9 cellular contexts compared by ENCODE assay signal in genomic region chr15:68352401-68353062, GRCh38.
A peak's percentile ranks its signal among the peaks of the same experiment; 100 is the strongest.
DNase-seq lines count a peak whose midpoint lies in the region; ATAC-seq, FAIRE-seq and TF ChIP-seq lines count a peak whose summit lies in the region.
"Had no signal": no experiment of that assay in that cellular context is flagged by ENCODE, and none has a peak within 500 bp of the region (broad histone marks: within the 10 kb centered on the region; RNA-seq: fewer than 3 reads in every experiment).

No MANE protein-coding gene starts in this region.

- no peak overlapping the region for H3K4me3 ChIP-seq in CD4-positive, CD25-positive, alpha-beta regulatory T cell (ENCODE audit: low read depth, low read length)
- no peak overlapping the region for H3K4me3 ChIP-seq in NB4 (ENCODE audit: low read depth, low read length)
- no peak overlapping the region for H3K4me3 ChIP-seq in hepatocyte
- no peak overlapping the region for H3K4me3 ChIP-seq in effector memory CD4-positive, alpha-beta T cell (ENCODE audit: insufficient read depth, low read depth, low read length, poor library complexity, severe bottlenecking)

- H2AFZ ChIP-seq in hepatocyte = no peak overlapping the region

- peaks cover 4% of the 10 kb centered on the region for H3K27me3 Mint-ChIP-seq in CD4-positive, CD25-positive, alpha-beta regulatory T cell

- H3K27ac Mint-ChIP-seq in CD4-positive, CD25-positive, alpha-beta regulatory T cell = peak overlapping the region in 2 of 3 donors; percentile 77 to 87
- peak overlapping the region; percentile 85 to 93 for H3K27ac Mint-ChIP-seq in activated naive CD4-positive, alpha-beta T cell treated with anti-CD3 and anti-CD28 coated beads, Interleukin-2, amount 50 U/mL, for 72 hours
- H3K27ac Mint-ChIP-seq: memory B cell had no signal

- H3K4me1 ChIP-seq in CD4-positive, CD25-positive, alpha-beta regulatory T cell (ENCODE audit: control insufficient read depth, insufficient read depth, low read length, poor library complexity, severe bottlenecking) = no peaks in the 10 kb centered on the region
- no peaks in the 10 kb centered on the region for H3K4me1 ChIP-seq in hepatocyte (ENCODE audit: insufficient read depth)
- H3K4me1 ChIP-seq in effector memory CD4-positive, alpha-beta T cell (ENCODE audit: control insufficient read depth, insufficient read depth, low read length, poor library complexity, severe bottlenecking) = no peaks in the 10 kb centered on the region

- H3K4me1 Mint-ChIP-seq in CD4-positive, CD25-positive, alpha-beta regulatory T cell = peaks cover 0 to 5% (median 4%) of the 10 kb centered on the region in 4 donors
- H3K4me1 Mint-ChIP-seq: memory B cell had no signal

- H3K27ac ChIP-seq in CD4-positive, CD25-positive, alpha-beta regulatory T cell (ENCODE audit: insufficient read depth, low read length, poor library complexity, severe bottlenecking) = no peak overlapping the region
- peak overlapping the region; percentile 73 for H3K27ac ChIP-seq in hepatocyte
- no peak overlapping the region for H3K27ac ChIP-seq in effector memory CD4-positive, alpha-beta T cell (ENCODE audit: insufficient read depth, low read length, poor library complexity, severe bottlenecking)

- no peak for FAIRE-seq in GM12892 (lab: Jason Lieb, UNC)

- peaks cover 0 to 3% (median 0%) of the 10 kb centered on the region in 7 donors for H3K9me3 Mint-ChIP-seq in CD4-positive, CD25-positive, alpha-beta regulatory T cell
- peaks cover 0 to 4% of the 10 kb centered on the region in 2 donors for H3K9me3 Mint-ChIP-seq in activated naive CD4-positive, alpha-beta T cell treated with anti-CD3 and anti-CD28 coated beads, Interleukin-2, amount 50 U/mL, for 72 hours
- H3K9me3 Mint-ChIP-seq: memory B cell had no signal

- H3K27me3 ChIP-seq in CD4-positive, CD25-positive, alpha-beta regulatory T cell (ENCODE audit: control insufficient read depth, insufficient read depth, low read length) = no peaks in the 10 kb centered on the region
- no peaks in the 10 kb centered on the region for H3K27me3 ChIP-seq in hepatocyte
- H3K27me3 ChIP-seq in effector memory CD4-positive, alpha-beta T cell (replicated peaks; ENCODE audit: control insufficient read depth, insufficient read depth, low read length, poor library complexity, severe bottlenecking) = no peaks in the 10 kb centered on the region

- no peaks in the 10 kb centered on the region for H3K36me3 Mint-ChIP-seq in CD4-positive, CD25-positive, alpha-beta regulatory T cell
- H3K36me3 Mint-ChIP-seq in activated naive CD4-positive, alpha-beta T cell treated with anti-CD3 and anti-CD28 coated beads, Interleukin-2, amount 50 U/mL, for 72 hours = peaks cover 7 to 16% of the 10 kb centered on the region in 2 donors
- H3K36me3 Mint-ChIP-seq: memory B cell had no signal

- H3K4me3 Mint-ChIP-seq in CD4-positive, CD25-positive, alpha-beta regulatory T cell = peak overlapping the region in 1 of 4 donors; percentile 36
- H3K4me3 Mint-ChIP-seq: memory B cell had no signal

- no peaks in the 10 kb centered on the region for H3K79me2 ChIP-seq in hepatocyte

- H3K9me3 ChIP-seq in CD4-positive, CD25-positive, alpha-beta regulatory T cell (ENCODE audit: control insufficient read depth in 2 of 2, low read length in 2 of 2) = no peaks in the 10 kb centered on the region
- H3K9me3 ChIP-seq in hepatocyte (ENCODE audit: low read depth) = no peaks in the 10 kb centered on the region
- H3K9me3 ChIP-seq in effector memory CD4-positive, alpha-beta T cell (ENCODE audit: control insufficient read depth, low read length) = no peaks in the 10 kb centered on the region

- no peak overlapping the region for H3K4me2 ChIP-seq in hepatocyte

- ATAC-seq in CD4-positive, CD25-positive, alpha-beta regulatory T cell (ENCODE audit: low read depth in 2 of 2) = peak; percentile 72
- ATAC-seq in activated naive CD4-positive, alpha-beta T cell treated with anti-CD3 and anti-CD28 coated beads, Interleukin-2, amount 50 U/mL, for 72 hours = peak; percentile 65 to 77
- ATAC-seq in GM18870 (IDR thresholded peaks at IDR 0.05; ENCODE audit: unreplicated experiment) = no peak

- H3K9me2 ChIP-seq in hepatocyte (replicated peaks; ENCODE audit: insufficient read depth) = no peaks in the 10 kb centered on the region

- TF ChIP-seq POLR2A in NB4 (IDR thresholded peaks at IDR 0.05; ENCODE audit: extremely low read depth, insufficient read length) = no peak
- TF ChIP-seq POLR2A in GM12892 (IDR thresholded peaks at IDR 0.05; ENCODE audit: low read depth, low read length) = no peak

- H4K20me1 ChIP-seq in hepatocyte (ENCODE audit: insufficient read depth, poor library complexity, severe bottlenecking) = no peaks in the 10 kb centered on the region

- TF ChIP-seq CTCF in NB4 (IDR thresholded peaks at IDR 0.05; ENCODE audit: low read depth, low read length) (no peak), hepatocyte (IDR thresholded peaks at IDR 0.05; ENCODE audit: poor library complexity) (no peak)

- H3K36me3 ChIP-seq in CD4-positive, CD25-positive, alpha-beta regulatory T cell (ENCODE audit: control insufficient read depth, insufficient read depth, low read length) = no peaks in the 10 kb centered on the region
- no peaks in the 10 kb centered on the region for H3K36me3 ChIP-seq in hepatocyte (replicated peaks; ENCODE audit: insufficient read depth, low read depth)
- no peaks in the 10 kb centered on the region for H3K36me3 ChIP-seq in effector memory CD4-positive, alpha-beta T cell (ENCODE audit: control insufficient read depth, insufficient read depth, low read length)

- WGBS in hepatocyte (ENCODE audit: low lambda C conversion rate, missing lambda C conversion rate) = 69% methylated on average over 10 of the region's 10 CpGs

- peak in 1 of 3 donors; percentile 84 for DNase-seq in CD4-positive, CD25-positive, alpha-beta regulatory T cell
- DNase-seq in NB4 (ENCODE audit: low read depth) = peak; percentile 92
- DNase-seq in activated naive CD4-positive, alpha-beta T cell treated with anti-CD3 and anti-CD28 coated beads, Interleukin-2, amount 50 U/mL, for 72 hours (ENCODE audit: low spot score in 2 of 2) = peak in 1 of 2 donors; percentile 40
- DNase-seq in hepatocyte (ENCODE audit: low spot score) = peak; percentile 54
- peak; percentile 2 to 27 for DNase-seq in stimulated activated CD4-positive, alpha-beta T cell treated with anti-CD3 and anti-CD28 coated beads, Interleukin-4, amount 100 ng/mL, for 48 hours (ENCODE audit: low read depth in 2 of 2)
- no peak for DNase-seq in effector memory CD4-positive, alpha-beta T cell
- no peak for DNase-seq in GM12892 (ENCODE audit: insufficient read length)

Comparison
In these comparisons a context has a peak if more than half of its experiments do, and no peak if none do; other contexts are left out.
1. DNase-seq: peak in NB4 (single experiment), hepatocyte (single experiment) and stimulated activated CD4-positive, alpha-beta T cell treated with anti-CD3 and anti-CD28 coated beads, Interleukin-4, amount 100 ng/mL, for 48 hours (2 of 2); none in effector memory CD4-positive, alpha-beta T cell (0 of 3) and GM12892 (single experiment).